In genomic region chr3:54191997-54192396, GRCh38 we compare ENCODE assay signal across 20 cellular contexts.
"Had no signal": no experiment of that assay in that cellular context is flagged by ENCODE, and none has a peak within 500 bp of the region (broad histone marks: within the 10 kb centered on the region; RNA-seq: fewer than 3 reads in every experiment).

No MANE protein-coding gene starts in this region.

- DNase-seq: effector CD8-positive, alpha-beta T cell; endodermal cell; foreskin fibroblast; gastrocnemius medialis; mesenchymal stem cell; mucosa of descending colon; naive B cell; stimulated activated CD4-positive, alpha-beta T cell treated with anti-CD3 and anti-CD28 coated beads, Interleukin-12 subunit alpha, Interleukin-12 subunit beta, amount 100 ng/mL, for 4 hours; stimulated activated CD4-positive, alpha-beta T cell treated with anti-CD3 and anti-CD28 coated beads, Interleukin-1b, Interleukin-23, amount 100 ng/mL, for 48 hours; stimulated activated CD4-positive, alpha-beta T cell treated with anti-CD3 and anti-CD28 coated beads, Interleukin-4, amount 100 ng/mL, for 1 hour; stimulated activated CD8-positive, alpha-beta memory T cell treated with anti-CD3 and anti-CD28 coated beads, Interleukin-4, amount 100 ng/mL, for 48 hours; stimulated activated naive CD4-positive, alpha-beta T cell; stimulated activated naive CD8-positive, alpha-beta T cell treated with anti-CD3 and anti-CD28 coated beads, Interleukin-15, amount 100 ng/mL, for 72 hours; transverse colon; upper lobe of right lung; uterus had no signal

- ATAC-seq: esophagus mucosa; gastrocnemius medialis; left lobe of liver; mucosa of descending colon; natural killer cell treated with Interleukin-12 subunit alpha and Interleukin-12 subunit beta and Interleukin-15 and Interleukin-18, amount 100 ng/mL, for 72 hours; sciatic nerve; stimulated activated naive CD8-positive, alpha-beta T cell treated with anti-CD3 and anti-CD28 coated beads, Interleukin-15, amount 100 ng/mL, for 72 hours; upper lobe of right lung had no signal
